12 cellular contexts compared by ENCODE assay signal in the genomic region with DNA sequence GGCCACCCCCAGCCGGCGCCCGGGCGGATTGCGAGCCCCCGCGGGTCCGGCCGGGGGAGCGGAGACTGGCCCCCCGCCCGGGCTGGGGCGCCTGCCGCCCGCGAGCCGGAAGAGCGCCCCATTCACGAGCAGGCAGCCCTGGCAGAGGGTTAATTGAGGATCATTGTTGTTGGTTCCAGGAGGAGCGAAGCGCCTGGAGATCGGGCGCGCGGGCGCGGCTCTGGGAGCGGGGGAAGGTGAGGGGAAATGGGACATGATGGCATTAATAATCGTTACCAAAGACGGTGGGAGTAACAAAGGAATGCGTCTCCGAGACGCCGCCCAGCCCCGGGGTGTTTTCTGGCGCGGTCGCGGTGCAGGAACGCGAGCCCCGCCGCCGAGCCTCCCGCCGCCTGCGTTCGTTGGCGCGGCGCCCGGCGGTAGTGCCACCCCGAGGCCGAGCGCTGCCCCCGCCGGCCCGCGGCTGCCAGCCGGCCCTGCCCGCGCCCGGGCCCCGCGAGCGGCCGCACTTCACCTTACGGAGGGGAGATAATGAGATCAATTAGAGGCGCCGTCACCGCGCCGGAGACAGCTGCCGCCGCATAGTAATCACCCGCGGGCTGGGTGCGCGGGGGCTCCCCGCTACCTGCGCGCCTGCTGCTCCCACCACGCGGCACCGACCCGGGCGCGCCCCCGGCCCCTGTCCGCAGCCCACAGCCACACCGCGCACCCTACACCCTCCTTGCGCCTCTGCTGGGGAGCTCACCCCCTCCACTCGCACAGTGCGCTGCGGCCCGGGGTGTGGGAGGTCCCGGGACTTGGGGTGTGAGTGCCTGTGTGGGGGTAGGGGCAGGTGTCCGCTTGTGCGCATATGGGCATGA. TPM values are rescaled to one million over a fixed set of nuclear protein-coding genes. Genes with fewer than 3 reads are reported as not detected.
DNase-seq lines count a peak whose midpoint lies in the region; ATAC-seq, FAIRE-seq and TF ChIP-seq lines count a peak whose summit lies in the region.
"Had no signal": no experiment of that assay in that cellular context is flagged by ENCODE, and none has a peak within 500 bp of the region (broad histone marks: within the 10 kb centered on the region; RNA-seq: fewer than 3 reads in every experiment).

No MANE protein-coding gene starts in this region.

- H3K4me3 Mint-ChIP-seq in glutamatergic neuron (ENCODE audit: unreplicated experiment) = peak overlapping the region; percentile 90
- peak overlapping the region; percentile 75 for H3K4me3 Mint-ChIP-seq in progenitor cell of endocrine pancreas (ENCODE audit: low read depth)
- peak overlapping the region in 1 of 2 donors; percentile 87 for H3K4me3 Mint-ChIP-seq in CD14-positive monocyte
- H3K4me3 Mint-ChIP-seq: CD8-positive, alpha-beta T cell had no signal

- H3K9me3 Mint-ChIP-seq in glutamatergic neuron (ENCODE audit: unreplicated experiment) (peaks cover 9% of the 10 kb centered on the region), progenitor cell of endocrine pancreas (ENCODE audit: low read depth) (peaks cover 3% of the 10 kb centered on the region), CD14-positive monocyte (peaks cover 0 to 4% (median 0%) of the 10 kb centered on the region in 7 donors)
- H3K9me3 Mint-ChIP-seq: activated T-helper 2 cell treated with anti-CD3 and anti-CD28 coated beads, Interferon-gamma antibody, Interleukin-2, Interleukin-4, amounts not matched to agents 10 μg/mL and 5 μg/mL and 100 μg/mL, durations not matched to agents 14 hours and 24 hours and 36 hours; CD8-positive, alpha-beta T cell had no signal

- no peak for ATAC-seq in GM21447 (IDR thresholded peaks at IDR 0.05; ENCODE audit: unreplicated experiment)
- ATAC-seq in GM21360 (IDR thresholded peaks at IDR 0.05; ENCODE audit: unreplicated experiment) = no peak
- ATAC-seq: CD8-positive, alpha-beta T cell; left colon had no signal

- H3K4me1 Mint-ChIP-seq in glutamatergic neuron (ENCODE audit: low read depth, unreplicated experiment) = peaks cover 26% of the 10 kb centered on the region
- no peaks in the 10 kb centered on the region for H3K4me1 Mint-ChIP-seq in progenitor cell of endocrine pancreas (ENCODE audit: low read depth)
- H3K4me1 Mint-ChIP-seq in CD14-positive monocyte = no peaks in the 10 kb centered on the region

- H3K27ac Mint-ChIP-seq in glutamatergic neuron (ENCODE audit: unreplicated experiment) = peak overlapping the region; percentile 76
- H3K27ac Mint-ChIP-seq in progenitor cell of endocrine pancreas = peak overlapping the region; percentile 54
- no peak overlapping the region for H3K27ac Mint-ChIP-seq in CD14-positive monocyte
- H3K27ac Mint-ChIP-seq: activated T-helper 2 cell treated with anti-CD3 and anti-CD28 coated beads, Interferon-gamma antibody, Interleukin-2, Interleukin-4, amounts not matched to agents 10 μg/mL and 5 μg/mL and 100 μg/mL, durations not matched to agents 14 hours and 24 hours and 36 hours; CD8-positive, alpha-beta T cell had no signal

- peak; percentile 50 for DNase-seq in BE2C
- peak; percentile 48 for DNase-seq in NCI-H2171 (lab: John Stamatoyannopoulos, UW)
- peak; percentile 53 for DNase-seq in glutamatergic neuron
- DNase-seq in progenitor cell of endocrine pancreas (ENCODE audit: low spot score, unreplicated experiment) = no peak
- no peak for DNase-seq in CD14-positive monocyte (ENCODE audit: low spot score)
- no peak for DNase-seq in GM12892 (ENCODE audit: insufficient read length)
- DNase-seq: CD8-positive, alpha-beta T cell; left colon; spleen had no signal

- peaks cover 23% of the 10 kb centered on the region for H3K27me3 Mint-ChIP-seq in glutamatergic neuron (ENCODE audit: unreplicated experiment)
- H3K27me3 Mint-ChIP-seq in progenitor cell of endocrine pancreas = peaks cover 79% of the 10 kb centered on the region
- peaks cover 35 to 46% (median 36%) of the 10 kb centered on the region in 3 donors for H3K27me3 Mint-ChIP-seq in CD14-positive monocyte (ENCODE audit: low read depth in 3 of 3)

- H3K9me3 ChIP-seq in BE2C = no peaks in the 10 kb centered on the region
- H3K9me3 ChIP-seq: spleen had no signal

- TF ChIP-seq CTCF in BE2C (IDR thresholded peaks at IDR 0.05; ENCODE audit: low read depth, low read length) (no peak), glutamatergic neuron (IDR thresholded peaks at IDR 0.05; ENCODE audit: partially characterized antibody, unreplicated experiment) (no peak), progenitor cell of endocrine pancreas (IDR thresholded peaks at IDR 0.05; ENCODE audit: unreplicated experiment) (peak; percentile 11), CD14-positive monocyte (IDR thresholded peaks at IDR 0.05) (no peak)

- H3K4me3 ChIP-seq in BE2C (ENCODE audit: low read depth, low read length) = peak overlapping the region; percentile 38

- TF ChIP-seq POLR2A in GM12892 (IDR thresholded peaks at IDR 0.05; ENCODE audit: low read depth, low read length) = no peak

- no peaks in the 10 kb centered on the region for H3K27me3 ChIP-seq in BE2C

- no peak for FAIRE-seq in GM12892 (lab: Jason Lieb, UNC)

- intact Hi-C loops in CD14-positive monocyte (cut with micrococcal nuclease) = no loop called here

- H3K4me1 ChIP-seq in BE2C = peaks cover 9% of the 10 kb centered on the region

- H3K36me3 Mint-ChIP-seq in glutamatergic neuron (ENCODE audit: unreplicated experiment) (no peaks in the 10 kb centered on the region), progenitor cell of endocrine pancreas (ENCODE audit: insufficient read depth) (no peaks in the 10 kb centered on the region), CD14-positive monocyte (no peaks in the 10 kb centered on the region)
- H3K36me3 Mint-ChIP-seq: CD8-positive, alpha-beta T cell had no signal

- H3K36me3 ChIP-seq in BE2C = no peaks in the 10 kb centered on the region
- H3K36me3 ChIP-seq: spleen had no signal

RNA-seq across cellular contexts. Expression of a gene that starts 2.8 kb away (rescaled TPM):
- polyA plus RNA-seq in BE2C (2012; ENCODE audit: insufficient read depth, insufficient read length, low read depth) = 14.6 TPM
- total RNA-seq in glutamatergic neuron (ENCODE audit: unreplicated experiment) (24.9 TPM), progenitor cell of endocrine pancreas (2.0 TPM in 2 replicates)
- not detected for polyA plus RNA-seq in CD14-positive monocyte
- not detected for polyA plus RNA-seq in GM12892 (2012; ENCODE audit: missing spikeins)
- total RNA-seq: activated T-helper 2 cell treated with anti-CD3 and anti-CD28 coated beads, Interferon-gamma antibody, Interleukin-2, Interleukin-4, amounts not matched to agents 10 μg/mL and 5 μg/mL and 100 μg/mL, durations not matched to agents 14 hours and 24 hours and 36 hours; CD8-positive, alpha-beta T cell had no signal

Comparison
In these comparisons a context has a peak if more than half of its experiments do, and no peak if none do; other contexts are left out.
1. DNase-seq: peak in BE2C (single experiment), NCI-H2171 (single experiment) and glutamatergic neuron (single experiment); none in progenitor cell of endocrine pancreas (single experiment), CD14-positive monocyte (single experiment) and GM12892 (single experiment).
2. H3K27ac Mint-ChIP-seq: peak in glutamatergic neuron (single experiment) and progenitor cell of endocrine pancreas (single experiment); none in CD14-positive monocyte (0 of 7).